Comparison of ENCODE assay signal across 16 cellular contexts in the genomic region with DNA sequence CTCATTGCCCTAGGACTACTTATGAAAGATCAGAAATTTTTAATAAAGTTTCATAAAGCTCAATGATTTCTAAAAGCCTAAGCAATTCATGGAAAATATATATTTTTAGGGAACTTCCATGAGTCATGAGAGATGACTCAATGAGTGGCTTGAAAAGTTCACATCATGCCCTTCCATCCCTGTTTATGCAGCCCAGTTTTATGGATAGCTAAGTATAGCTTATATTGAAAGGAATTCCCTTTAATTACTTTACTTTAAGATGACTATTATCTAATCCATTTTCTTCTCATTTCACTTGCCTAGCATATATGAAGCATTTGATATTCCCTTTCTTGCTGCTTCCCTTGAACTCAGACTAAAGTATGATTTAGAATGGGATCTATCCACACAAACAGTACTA.
DNase-seq lines count a peak whose midpoint lies in the region; ATAC-seq and TF ChIP-seq lines count a peak whose summit lies in the region.
"Had no signal": no experiment of that assay in that cellular context is flagged by ENCODE, and none has a peak within 500 bp of the region (broad histone marks: within the 10 kb centered on the region; RNA-seq: fewer than 3 reads in every experiment).

No MANE protein-coding gene starts in this region.

- H3K79me2 ChIP-seq in GM23248 (ENCODE audit: insufficient read depth) = no peaks in the 10 kb centered on the region
- no peaks in the 10 kb centered on the region for H3K79me2 ChIP-seq in fibroblast of lung (ENCODE audit: control insufficient read depth, insufficient read depth, low read length)

- H3K36me3 Mint-ChIP-seq in activated CD8-positive, alpha-beta T cell treated with anti-CD3 and anti-CD28 coated beads for 36 hours (ENCODE audit: low read depth) = no peaks in the 10 kb centered on the region
- H3K36me3 Mint-ChIP-seq in activated CD4-positive, alpha-beta memory T cell treated with anti-CD3 and anti-CD28 coated beads, Interleukin-2, amount 10 ng/mL, durations not matched to agents 7 days and 5 days (ENCODE audit: low read depth) = no peaks in the 10 kb centered on the region
- H3K36me3 Mint-ChIP-seq: CD8-positive, alpha-beta T cell; IgD-negative memory B cell had no signal

- H3K4me2 ChIP-seq in GM23248 (ENCODE audit: unreplicated experiment) = no peak overlapping the region
- no peak overlapping the region for H3K4me2 ChIP-seq in fibroblast of lung (ENCODE audit: extremely low read depth, insufficient read depth, low read length)

- no peak overlapping the region for H3K4me3 ChIP-seq in GM23248
- H3K4me3 ChIP-seq in fibroblast of lung (replicated peaks in 1 of 4; ENCODE audit: control extremely low read depth in 1 of 4, insufficient read depth in 1 of 4, low read depth in 3 of 4, low read length in 4 of 4) = no peak overlapping the region
- H3K4me3 ChIP-seq: SK-N-MC had no signal

- H3F3A ChIP-seq in GM23248 (ENCODE audit: insufficient read depth) = no peaks in the 10 kb centered on the region

- H3K9me2 ChIP-seq in GM23248 (ENCODE audit: insufficient read depth) = no peaks in the 10 kb centered on the region

- H3K9me3 Mint-ChIP-seq in activated CD8-positive, alpha-beta T cell treated with anti-CD3 and anti-CD28 coated beads for 36 hours = no peaks in the 10 kb centered on the region
- no peaks in the 10 kb centered on the region for H3K9me3 Mint-ChIP-seq in activated CD4-positive, alpha-beta memory T cell treated with anti-CD3 and anti-CD28 coated beads, Interleukin-2, amount 10 ng/mL, durations not matched to agents 7 days and 5 days
- H3K9me3 Mint-ChIP-seq: CD8-positive, alpha-beta T cell had no signal

- H2AFZ ChIP-seq in GM23248 (no peak overlapping the region), fibroblast of lung (ENCODE audit: low read length) (no peak overlapping the region)

- H4K20me1 ChIP-seq in GM23248 (ENCODE audit: insufficient read depth) (no peaks in the 10 kb centered on the region), fibroblast of lung (ENCODE audit: control insufficient read depth, extremely low read depth, insufficient read depth, low read length) (no peaks in the 10 kb centered on the region)

- H3K36me3 ChIP-seq in GM23248 (ENCODE audit: low read depth) (no peaks in the 10 kb centered on the region), fibroblast of lung (ENCODE audit: control insufficient read depth, insufficient read depth, low read length) (no peaks in the 10 kb centered on the region)
- H3K36me3 ChIP-seq: BE2C had no signal

- TF ChIP-seq CTCF in fibroblast of lung (conservative IDR thresholded peaks at IDR 0.05 in 1 of 2, IDR thresholded peaks at IDR 0.05 in 1 of 2; ENCODE audit: low read depth in 1 of 2, low read length in 2 of 2) = no peak
- TF ChIP-seq CTCF in activated CD8-positive, alpha-beta T cell treated with anti-CD3 and anti-CD28 coated beads for 36 hours (IDR thresholded peaks at IDR 0.05) = no peak

- peak; percentile 42 for DNase-seq in GM23248
- DNase-seq in MV-4-11 (lab: John Stamatoyannopoulos, UW) = peak; percentile 25
- peak; percentile 32 to 38 for DNase-seq in fibroblast of lung (ENCODE audit: low read depth in 2 of 2)
- peak; percentile 4 for DNase-seq in renal cortical epithelial cell (ENCODE audit: low read depth)
- no peak for DNase-seq in activated CD8-positive, alpha-beta T cell treated with anti-CD3 and anti-CD28 coated beads for 36 hours
- DNase-seq in activated CD4-positive, alpha-beta memory T cell treated with anti-CD3 and anti-CD28 coated beads, Interleukin-2, amount 10 ng/mL, durations not matched to agents 7 days and 5 days = no peak
- DNase-seq: BE2C; CD8-positive, alpha-beta T cell; NCI-H1092; NCI-H1694 treated with DMSO at 0.1 percent for 48 hours; NCI-H446; NCI-H748 treated with DMSO at 0.1 percent for 48 hours had no signal

- H3K4me1 Mint-ChIP-seq in activated CD8-positive, alpha-beta T cell treated with anti-CD3 and anti-CD28 coated beads for 36 hours (ENCODE audit: low read depth) = no peaks in the 10 kb centered on the region
- H3K4me1 Mint-ChIP-seq in activated CD4-positive, alpha-beta memory T cell treated with anti-CD3 and anti-CD28 coated beads, Interleukin-2, amount 10 ng/mL, durations not matched to agents 7 days and 5 days = no peaks in the 10 kb centered on the region
- H3K4me1 Mint-ChIP-seq: IgD-negative memory B cell had no signal

- intact Hi-C loops in activated CD8-positive, alpha-beta T cell treated with anti-CD3 and anti-CD28 coated beads for 36 hours (cut with micrococcal nuclease) = no loop called here

- POLR2A ChIA-PET in activated CD8-positive, alpha-beta T cell treated with anti-CD3 and anti-CD28 coated beads for 36 hours (lab: Charles Lee) = no interaction called here
- POLR2A ChIA-PET in activated CD4-positive, alpha-beta memory T cell treated with anti-CD3 and anti-CD28 coated beads, Interleukin-2, amount 10 ng/mL, durations not matched to agents 7 days and 5 days (lab: Charles Lee) = no interaction called here

- H3K9ac ChIP-seq in GM23248 = no peak overlapping the region
- no peak overlapping the region for H3K9ac ChIP-seq in fibroblast of lung (ENCODE audit: insufficient read depth, low read length)

- no peak overlapping the region for H3K27ac Mint-ChIP-seq in activated CD8-positive, alpha-beta T cell treated with anti-CD3 and anti-CD28 coated beads for 36 hours
- no peak overlapping the region for H3K27ac Mint-ChIP-seq in activated CD4-positive, alpha-beta memory T cell treated with anti-CD3 and anti-CD28 coated beads, Interleukin-2, amount 10 ng/mL, durations not matched to agents 7 days and 5 days
- H3K27ac Mint-ChIP-seq: CD8-positive, alpha-beta T cell; IgD-negative memory B cell had no signal

- no peaks in the 10 kb centered on the region for H3K4me1 ChIP-seq in GM23248 (ENCODE audit: insufficient read depth)
- no peaks in the 10 kb centered on the region for H3K4me1 ChIP-seq in fibroblast of lung (ENCODE audit: control insufficient read depth, extremely low read depth, insufficient read depth, low read length)

- H3K27me3 ChIP-seq in GM23248 (replicated peaks; ENCODE audit: insufficient read depth) = no peaks in the 10 kb centered on the region
- no peaks in the 10 kb centered on the region for H3K27me3 ChIP-seq in fibroblast of lung (ENCODE audit: control insufficient read depth, insufficient read depth, low read length)
- H3K27me3 ChIP-seq: BE2C had no signal

- ATAC-seq in activated CD8-positive, alpha-beta T cell treated with anti-CD3 and anti-CD28 coated beads for 36 hours = no peak
- ATAC-seq in HG02852 (IDR thresholded peaks at IDR 0.05; ENCODE audit: unreplicated experiment) = no peak
- ATAC-seq: CD8-positive, alpha-beta T cell; Right ventricle myocardium inferior had no signal

- H3K4me3 Mint-ChIP-seq in activated CD8-positive, alpha-beta T cell treated with anti-CD3 and anti-CD28 coated beads for 36 hours = no peak overlapping the region
- H3K4me3 Mint-ChIP-seq in activated CD4-positive, alpha-beta memory T cell treated with anti-CD3 and anti-CD28 coated beads, Interleukin-2, amount 10 ng/mL, durations not matched to agents 7 days and 5 days = no peak overlapping the region
- H3K4me3 Mint-ChIP-seq: CD8-positive, alpha-beta T cell; IgD-negative memory B cell had no signal

- no peaks in the 10 kb centered on the region for H3K27me3 Mint-ChIP-seq in activated CD8-positive, alpha-beta T cell treated with anti-CD3 and anti-CD28 coated beads for 36 hours
- H3K27me3 Mint-ChIP-seq in activated CD4-positive, alpha-beta memory T cell treated with anti-CD3 and anti-CD28 coated beads, Interleukin-2, amount 10 ng/mL, durations not matched to agents 7 days and 5 days = no peaks in the 10 kb centered on the region
- H3K27me3 Mint-ChIP-seq: IgD-negative memory B cell had no signal

- H3K27ac ChIP-seq in GM23248 (no peak overlapping the region), fibroblast of lung (ENCODE audit: insufficient read depth, low read length) (no peak overlapping the region)
- H3K27ac ChIP-seq: SK-N-MC had no signal

- in situ Hi-C loops in GM23248 (cut with MboI) = no loop called here

- CTCF ChIA-PET in activated CD8-positive, alpha-beta T cell treated with anti-CD3 and anti-CD28 coated beads for 36 hours (lab: Charles Lee) = interaction anchor here (2.6 kb wide), 1 partner anchor 9 kb away, joined by 10 read pairs; no protein-coding TSS in a partner anchor
- CTCF ChIA-PET in activated CD4-positive, alpha-beta memory T cell treated with anti-CD3 and anti-CD28 coated beads, Interleukin-2, amount 10 ng/mL, durations not matched to agents 7 days and 5 days (lab: Charles Lee) = interaction anchor here (1.6 kb wide), 1 partner anchor 9 kb away, joined by 8 read pairs; no protein-coding TSS in a partner anchor

- no peaks in the 10 kb centered on the region for H3K9me3 ChIP-seq in GM23248 (ENCODE audit: low read depth)
- no peaks in the 10 kb centered on the region for H3K9me3 ChIP-seq in fibroblast of lung (ENCODE audit: control insufficient read depth, insufficient read depth, low read depth, low read length)
- H3K9me3 ChIP-seq: BE2C had no signal

Comparison
In these comparisons a context has a peak if more than half of its experiments do, and no peak if none do; other contexts are left out.
1. DNase-seq: peak in GM23248 (single experiment), MV-4-11 (single experiment), fibroblast of lung (2 of 2) and renal cortical epithelial cell (single experiment); none in activated CD8-positive, alpha-beta T cell treated with anti-CD3 and anti-CD28 coated beads for 36 hours (single experiment) and activated CD4-positive, alpha-beta memory T cell treated with anti-CD3 and anti-CD28 coated beads, Interleukin-2, amount 10 ng/mL, durations not matched to agents 7 days and 5 days (single experiment).